12 cellular contexts compared by ENCODE assay signal in the genomic region with DNA sequence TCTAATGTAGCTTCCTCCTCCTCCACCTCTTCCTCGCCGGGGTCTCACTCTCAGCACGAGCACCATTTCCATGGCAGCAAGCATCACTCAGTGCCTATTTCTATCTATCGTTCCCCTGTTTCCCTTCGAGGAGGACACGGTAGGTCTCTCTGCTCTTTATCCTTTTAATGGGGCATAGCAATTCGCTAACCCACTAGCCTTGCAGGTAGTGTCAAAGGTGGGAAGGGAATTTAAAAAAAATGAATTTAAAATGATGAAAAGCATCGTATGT.
DNase-seq lines count a peak whose midpoint lies in the region; ATAC-seq and TF ChIP-seq lines count a peak whose summit lies in the region.
"Had no signal": no experiment of that assay in that cellular context is flagged by ENCODE, and none has a peak within 500 bp of the region (broad histone marks: within the 10 kb centered on the region; RNA-seq: fewer than 3 reads in every experiment).

No MANE protein-coding gene starts in this region.

- H3K27ac ChIP-seq in parathyroid adenoma = peak overlapping the region; percentile 68

- peaks cover 5% of the 10 kb centered on the region for H3K4me1 Mint-ChIP-seq in glutamatergic neuron (ENCODE audit: low read depth, unreplicated experiment)

- peaks cover 4% of the 10 kb centered on the region for H3K9me3 Mint-ChIP-seq in glutamatergic neuron (ENCODE audit: unreplicated experiment)

- TF ChIP-seq CTCF in AG04449 (IDR thresholded peaks at IDR 0.05; ENCODE audit: insufficient read depth, low read length, missing control alignments) (no peak), glutamatergic neuron (IDR thresholded peaks at IDR 0.05; ENCODE audit: partially characterized antibody, unreplicated experiment) (no peak), parathyroid adenoma (IDR thresholded peaks at IDR 0.05) (no peak)

- peak overlapping the region; percentile 85 for H2AFZ ChIP-seq in parathyroid adenoma

- POLR2A ChIA-PET in AG04449 (lab: Yijun Ruan, JAX) = no interaction called here

- H3K9me3 ChIP-seq in adipocyte (ENCODE audit: control insufficient read depth, low read length) (no peaks in the 10 kb centered on the region), parathyroid adenoma (ENCODE audit: control insufficient read depth, low read length) (no peaks in the 10 kb centered on the region)

- H3K9ac ChIP-seq in adipocyte (ENCODE audit: low read length) (no peak overlapping the region), parathyroid adenoma (no peak overlapping the region)

- H3K4me2 ChIP-seq in parathyroid adenoma (ENCODE audit: low read length) = peak overlapping the region; percentile 83

- ATAC-seq in GM21825 (IDR thresholded peaks at IDR 0.05; ENCODE audit: unreplicated experiment) (no peak), GM18868 (IDR thresholded peaks at IDR 0.05; ENCODE audit: unreplicated experiment) (no peak)

- H3K27me3 Mint-ChIP-seq in glutamatergic neuron (ENCODE audit: unreplicated experiment) = peaks cover 22% of the 10 kb centered on the region

- H3K27me3 ChIP-seq in adipocyte (replicated peaks; ENCODE audit: control insufficient read depth, insufficient read depth, low read length) (peaks cover 40% of the 10 kb centered on the region), parathyroid adenoma (ENCODE audit: control insufficient read depth, insufficient read depth, low read length) (no peaks in the 10 kb centered on the region)

- H3K36me3 ChIP-seq in adipocyte (ENCODE audit: control insufficient read depth, insufficient read depth, low read length, severe bottlenecking) (no peaks in the 10 kb centered on the region), parathyroid adenoma (ENCODE audit: control insufficient read depth, insufficient read depth, low read length) (no peaks in the 10 kb centered on the region)

- H3K4me3 ChIP-seq in AG04449 (ENCODE audit: low read depth, low read length) (peak overlapping the region; percentile 77), adipocyte (ENCODE audit: low read length) (peak overlapping the region; percentile 84), parathyroid adenoma (ENCODE audit: low read depth, low read length) (peak overlapping the region; percentile 86)

- peak overlapping the region; percentile 97 for H3K4me3 Mint-ChIP-seq in glutamatergic neuron (ENCODE audit: unreplicated experiment)

- peaks cover 28% of the 10 kb centered on the region for H3K79me2 ChIP-seq in parathyroid adenoma

- H3K27ac Mint-ChIP-seq in glutamatergic neuron (ENCODE audit: unreplicated experiment) = no peak overlapping the region

- no peak for DNase-seq in AG04449 (ENCODE audit: low read depth, low spot score)
- DNase-seq in adipocyte (ENCODE audit: low read depth) = no peak
- DNase-seq in glutamatergic neuron = no peak
- no peak for DNase-seq in AG08396 (ENCODE audit: low spot score)
- no peak for DNase-seq in RPMI8226
- DNase-seq: activated CD4-positive, alpha-beta T cell treated with anti-CD3 and anti-CD28 coated beads for 1 hour; activated effector memory CD4-positive, alpha-beta T cell treated with anti-CD3 and anti-CD28 coated beads, Interleukin-2, amount 50 U/mL, for 16 hours; effector memory CD4-positive, alpha-beta T cell; NCI-H82 had no signal

- CTCF ChIA-PET in AG04449 (lab: Yijun Ruan, JAX) = no interaction called here

- peaks cover 5% of the 10 kb centered on the region for H3K4me1 ChIP-seq in adipocyte (ENCODE audit: control insufficient read depth, insufficient read depth, low read length)
- H3K4me1 ChIP-seq in parathyroid adenoma = peaks cover 3% of the 10 kb centered on the region

- peaks cover 4% of the 10 kb centered on the region for H3K36me3 Mint-ChIP-seq in glutamatergic neuron (ENCODE audit: unreplicated experiment)
